11 cellular contexts compared by ENCODE assay signal in the genomic region with DNA sequence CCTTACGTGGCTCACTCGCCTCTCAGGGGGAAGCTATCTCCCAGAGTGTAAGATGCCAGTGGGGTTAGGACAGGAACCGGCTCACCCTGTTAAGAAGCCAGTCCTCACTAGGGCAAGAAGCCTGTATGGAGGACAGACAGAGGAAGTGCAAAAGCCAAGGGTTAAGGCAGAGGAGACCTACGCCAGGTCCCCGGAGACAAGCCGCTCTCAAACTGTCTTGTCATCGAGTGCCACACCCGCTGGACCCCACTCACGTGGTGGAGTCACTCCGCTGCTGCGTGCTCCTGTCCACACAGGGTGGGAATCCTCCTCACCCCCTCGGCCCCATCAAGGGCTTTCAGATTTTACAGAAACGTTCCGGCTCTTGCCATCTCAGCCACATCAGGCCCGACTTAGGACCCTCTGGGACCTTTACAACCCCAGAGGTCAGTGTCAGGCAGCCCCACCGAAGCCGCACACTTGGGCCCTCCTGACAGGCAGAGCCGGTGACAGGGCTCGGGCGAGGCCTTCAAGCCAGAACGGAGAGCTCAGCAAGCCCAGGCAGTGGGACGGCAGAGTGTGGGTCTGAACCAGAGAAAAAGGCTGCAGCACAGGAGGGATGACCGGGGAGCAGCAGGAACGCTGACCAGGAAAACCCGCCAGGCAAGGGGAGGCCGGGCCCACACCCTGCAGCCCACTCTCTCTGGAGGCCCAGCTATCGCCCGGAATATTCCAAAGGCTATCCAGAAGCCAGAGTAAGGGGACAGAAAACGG.
A peak's percentile ranks its signal among the peaks of the same experiment; 100 is the strongest.
DNase-seq lines count a peak whose midpoint lies in the region; FAIRE-seq and TF ChIP-seq lines count a peak whose summit lies in the region.
"Had no signal": no experiment of that assay in that cellular context is flagged by ENCODE, and none has a peak within 500 bp of the region (broad histone marks: within the 10 kb centered on the region; RNA-seq: fewer than 3 reads in every experiment).

No MANE protein-coding gene starts in this region.

- H4K5ac ChIP-seq in H1 (ENCODE audit: insufficient read length, low read depth, low read length): no peak overlapping the region

- H2BK5ac ChIP-seq in H1 (ENCODE audit: low read depth, low read length): peak overlapping the region; percentile 15

- H3K4ac ChIP-seq in H1 (replicated peaks; ENCODE audit: insufficient read length, low read depth, low read length): no peak overlapping the region

- H2AK5ac ChIP-seq in H1 (ENCODE audit: low read depth, low read length): peak overlapping the region; percentile 75; the same call in 1 of the 2 replicates

- WGBS in H1 (ENCODE audit: extremely low coverage in 1 of 2, insufficient coverage in 1 of 2, insufficient read length in 1 of 2, insufficient replicate concordance in 2 of 2, low coverage in 1 of 2, low lambda C conversion rate in 2 of 2, missing lambda C conversion rate in 1 of 2), 2 experiments: 92% methylated on average over 24 of the region's 29 CpGs; no CpG with 5 or more reads in 1 of the 2 experiments
- whole genome bisulfite sequencing in suprapubic skin: 61% methylated on average over 22 of the region's 29 CpGs

- H2BK20ac ChIP-seq in H1 (ENCODE audit: low read length): no peak overlapping the region

- H3K9me3 ChIP-seq in H1 (ENCODE audit: insufficient read depth in 2 of 2, low read depth in 1 of 2, low read length in 1 of 2): no peaks in the 10 kb centered on the region
- H3K9me3 ChIP-seq in suprapubic skin: no peaks in the 10 kb centered on the region

- H4K91ac ChIP-seq in H1 (replicated peaks; ENCODE audit: insufficient read length, low read length): peak overlapping the region; percentile 72

- H3K23ac ChIP-seq in H1 (ENCODE audit: insufficient read length): no peak overlapping the region

- H2BK12ac ChIP-seq in H1 (ENCODE audit: low read depth, low read length): no peak overlapping the region

- H3K9ac ChIP-seq in H1 (replicated peaks in 1 of 4; ENCODE audit: extremely low read depth in 1 of 4, low read depth in 3 of 4, low read length in 3 of 4): no peak overlapping the region

- H4K20me1 ChIP-seq in H1 (replicated peaks in 1 of 2; ENCODE audit: control insufficient read depth in 1 of 2, insufficient read depth in 2 of 2, low read length in 2 of 2): peaks cover 0 to 9% of the 10 kb centered on the region in 2 experiments

- H3K27ac ChIP-seq in H1 (ENCODE audit: low read depth, low read length) (no peak overlapping the region; the same call in 1 of the 2 replicates), suprapubic skin (peak overlapping the region; percentile 91)

- H3K56ac ChIP-seq in H1 (replicated peaks; ENCODE audit: insufficient read length, low read depth, low read length): no peak overlapping the region

- POLR2A ChIA-PET in H1 (lab: Charles Lee; ENCODE audit: partially characterized antibody): interaction anchor here (1.7 to 2.5 kb wide), 2 partner anchors 11 to 13 kb away, joined by 3 to 9 read pairs; no protein-coding TSS in a partner anchor

- CTCF ChIA-PET in H1 (lab: Charles Lee; ENCODE audit: partially characterized antibody): interaction anchor here (1.1 to 2.0 kb wide), 8 partner anchors 12 to 204 kb away, joined by 3 to 6 read pairs (median 4); no protein-coding TSS in a partner anchor

- no peak for TF ChIP-seq RAD21 in H1 (IDR thresholded peaks at IDR 0.05 in 1 of 2, conservative IDR thresholded peaks at IDR 0.05 in 1 of 2; ENCODE audit: low read depth in 2 of 2, low read length in 2 of 2)

- H3K14ac ChIP-seq in H1 (ENCODE audit: insufficient read length): no peak overlapping the region

- H3K18ac ChIP-seq in H1 (ENCODE audit: extremely low read depth, low read length): no peak overlapping the region; the same call in 1 of the 2 replicates

- no peak overlapping the region for H3K4me2 ChIP-seq in H1 (ENCODE audit: insufficient read depth in 1 of 2, low read depth in 2 of 2, low read length in 2 of 2)

- H3K27me3 ChIP-seq in H1 (replicated peaks in 1 of 4; ENCODE audit: control insufficient read depth in 3 of 4, extremely low read depth in 1 of 4, insufficient read depth in 3 of 4, low read length in 3 of 4) (no peaks in the 10 kb centered on the region), suprapubic skin (no peaks in the 10 kb centered on the region)

- no peak overlapping the region for H2AFZ ChIP-seq in H1 (ENCODE audit: low read length)

- TF ChIP-seq CTCF in H1 (IDR thresholded peaks at IDR 0.05; ENCODE audit: control extremely low read depth in 1 of 3, insufficient read depth in 1 of 3, low read depth in 1 of 3, low read length in 3 of 3) (no peak), suprapubic skin (IDR thresholded peaks at IDR 0.05) (no peak)

- H3K4me3 ChIP-seq in H1 (ENCODE audit: extremely low read depth in 1 of 4, insufficient read depth in 2 of 4, low read depth in 3 of 4, low read length in 4 of 4) (no peak overlapping the region), suprapubic skin (peak overlapping the region; percentile 29)

- H3K4me1 ChIP-seq in H1 (replicated peaks in 1 of 4; ENCODE audit: control insufficient read depth in 3 of 4, insufficient read depth in 4 of 4, low read length in 3 of 4) (peaks cover 0 to 23% (median 12%) of the 10 kb centered on the region in 4 experiments; a peak in 6 of 7 replicates), suprapubic skin (peaks cover 34% of the 10 kb centered on the region)

- no peaks in the 10 kb centered on the region for H3K23me2 ChIP-seq in H1 (ENCODE audit: low read depth, low read length)

- no peak for TF ChIP-seq EP300 in H1 (IDR thresholded peaks at IDR 0.05; ENCODE audit: borderline replicate concordance in 1 of 2, low read depth in 2 of 2, low read length in 2 of 2)
- no peak for TF ChIP-seq EP300 in suprapubic skin (IDR thresholded peaks at IDR 0.05)

- no peak overlapping the region for H2BK120ac ChIP-seq in H1 (replicated peaks; ENCODE audit: low read depth, low read length)

- peak overlapping the region; percentile 87 for H4K8ac ChIP-seq in H1 (ENCODE audit: extremely low read depth, insufficient read depth, low read length)

- peak; percentile 31 for DNase-seq in LHCN-M2 (ENCODE audit: low read depth)
- DNase-seq in H1 (ENCODE audit: low read depth in 1 of 2, low spot score in 2 of 2): peak in 1 of 2 experiments; percentile 48
- DNase-seq in mesenteric fat pad (ENCODE audit: low spot score): peak; percentile 86
- DNase-seq in suprapubic skin (ENCODE audit: low spot score in 2 of 2): no peak
- no peak for DNase-seq in epidermal melanocyte (ENCODE audit: insufficient read length, low spot score)
- no peak for DNase-seq in SKM-1 (lab: John Stamatoyannopoulos, UW; ENCODE audit: unreplicated experiment)
- DNase-seq in stimulated activated CD4-positive, alpha-beta T cell treated with anti-CD3 and anti-CD28 coated beads, Interleukin-12 subunit alpha, Interleukin-12 subunit beta, amount 100 ng/mL, for 4 hours: no peak
- no peak for DNase-seq in NCI-H1417 (lab: John Stamatoyannopoulos, UW)
- DNase-seq: activated T-cell treated with anti-CD3 and anti-CD28 coated beads, Interleukin-2, amount 50 U/mL, for 4 hours; DND-41; NCI-H345 had no signal

- H3K36me3 ChIP-seq in H1 (ENCODE audit: control insufficient read depth in 2 of 4, insufficient read depth in 4 of 4, low read length in 3 of 4) (no peaks in the 10 kb centered on the region), suprapubic skin (no peaks in the 10 kb centered on the region)

- TF ChIP-seq POLR2A in H1 (IDR thresholded peaks at IDR 0.05; ENCODE audit: control extremely low read depth in 1 of 2, low read depth in 2 of 2, low read length in 2 of 2): no peak
- no peak for TF ChIP-seq POLR2A in suprapubic skin (IDR thresholded peaks at IDR 0.05)

- peaks cover 13% of the 10 kb centered on the region for H3K79me1 ChIP-seq in H1 (ENCODE audit: low read depth, low read length)

- H2BK15ac ChIP-seq in H1 (ENCODE audit: low read length): 0 out of 2 replicates have a peak overlapping the region, but pooled peaks have one; percentile 46

- H3K79me2 ChIP-seq in H1 (ENCODE audit: control insufficient read depth in 1 of 2, insufficient read depth in 2 of 2, low read length in 2 of 2): peaks cover 0 to 77% of the 10 kb centered on the region in 2 experiments; a peak in 3 of 4 replicates

- no peak for FAIRE-seq in H1 (lab: Jason Lieb, UNC)

TF ChIP-seq in H1, 55 proteins besides CTCF, POLR2A, EP300 and RAD21 (continues in another document):
- no peak for TF ChIP-seq NANOG (IDR thresholded peaks at IDR 0.05; ENCODE audit: insufficient read depth, low read depth, low read length, poor library complexity, severe bottlenecking)
- TF ChIP-seq TCF12 (IDR thresholded peaks at IDR 0.05; ENCODE audit: low read depth, low read length): no peak
- no peak for TF ChIP-seq KDM5A (IDR thresholded peaks at IDR 0.05; ENCODE audit: low read length)
- TF ChIP-seq GABPA (IDR thresholded peaks at IDR 0.05; ENCODE audit: borderline replicate concordance, insufficient read depth, low read length): no peak
- TF ChIP-seq JUN (IDR thresholded peaks at IDR 0.05; ENCODE audit: low read depth, low read length): no peak
- TF ChIP-seq JUND (IDR thresholded peaks at IDR 0.05; ENCODE audit: low read length): no peak
- no peak for TF ChIP-seq SIX5 (IDR thresholded peaks at IDR 0.05; ENCODE audit: low read depth, low read length)
- TF ChIP-seq EZH2 (IDR thresholded peaks at IDR 0.05; ENCODE audit: low read depth, low read length, severe bottlenecking): no peak
- no peak for TF ChIP-seq SIN3A (conservative IDR thresholded peaks at IDR 0.05 in 1 of 2, IDR thresholded peaks at IDR 0.05 in 1 of 2; ENCODE audit: low read depth in 1 of 2, low read length in 2 of 2)
- TF ChIP-seq, protein P1, sequence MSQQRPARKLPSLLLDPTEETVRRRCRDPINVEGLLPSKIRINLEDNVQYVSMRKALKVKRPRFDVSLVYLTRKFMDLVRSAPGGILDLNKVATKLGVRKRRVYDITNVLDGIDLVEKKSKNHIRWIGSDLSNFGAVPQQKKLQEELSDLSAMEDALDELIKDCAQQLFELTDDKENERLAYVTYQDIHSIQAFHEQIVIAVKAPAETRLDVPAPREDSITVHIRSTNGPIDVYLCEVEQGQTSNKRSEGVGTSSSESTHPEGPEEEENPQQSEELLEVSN (IDR thresholded peaks at IDR 0.05): no peak
- TF ChIP-seq, protein P2, sequence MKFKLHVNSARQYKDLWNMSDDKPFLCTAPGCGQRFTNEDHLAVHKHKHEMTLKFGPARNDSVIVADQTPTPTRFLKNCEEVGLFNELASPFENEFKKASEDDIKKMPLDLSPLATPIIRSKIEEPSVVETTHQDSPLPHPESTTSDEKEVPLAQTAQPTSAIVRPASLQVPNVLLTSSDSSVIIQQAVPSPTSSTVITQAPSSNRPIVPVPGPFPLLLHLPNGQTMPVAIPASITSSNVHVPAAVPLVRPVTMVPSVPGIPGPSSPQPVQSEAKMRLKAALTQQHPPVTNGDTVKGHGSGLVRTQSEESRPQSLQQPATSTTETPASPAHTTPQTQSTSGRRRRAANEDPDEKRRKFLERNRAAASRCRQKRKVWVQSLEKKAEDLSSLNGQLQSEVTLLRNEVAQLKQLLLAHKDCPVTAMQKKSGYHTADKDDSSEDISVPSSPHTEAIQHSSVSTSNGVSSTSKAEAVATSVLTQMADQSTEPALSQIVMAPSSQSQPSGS (IDR thresholded peaks at IDR 0.05; ENCODE audit: low read length): no peak
- TF ChIP-seq TAF7 (optimal IDR thresholded peaks at IDR 0.05; ENCODE audit: borderline replicate concordance, low read depth, low read length): no peak

Comparison
In these comparisons a context has a peak if more than half of its experiments do, and no peak if none do; other contexts are left out.
1. DNase-seq: peak in LHCN-M2 (single experiment) and mesenteric fat pad (single experiment); none in suprapubic skin (0 of 2), epidermal melanocyte (single experiment), SKM-1 (single experiment), stimulated activated CD4-positive, alpha-beta T cell treated with anti-CD3 and anti-CD28 coated beads, Interleukin-12 subunit alpha, Interleukin-12 subunit beta, amount 100 ng/mL, for 4 hours (single experiment) and NCI-H1417 (0 of 3).